ENCODE assay signal across 18 cellular contexts in the genomic region with DNA sequence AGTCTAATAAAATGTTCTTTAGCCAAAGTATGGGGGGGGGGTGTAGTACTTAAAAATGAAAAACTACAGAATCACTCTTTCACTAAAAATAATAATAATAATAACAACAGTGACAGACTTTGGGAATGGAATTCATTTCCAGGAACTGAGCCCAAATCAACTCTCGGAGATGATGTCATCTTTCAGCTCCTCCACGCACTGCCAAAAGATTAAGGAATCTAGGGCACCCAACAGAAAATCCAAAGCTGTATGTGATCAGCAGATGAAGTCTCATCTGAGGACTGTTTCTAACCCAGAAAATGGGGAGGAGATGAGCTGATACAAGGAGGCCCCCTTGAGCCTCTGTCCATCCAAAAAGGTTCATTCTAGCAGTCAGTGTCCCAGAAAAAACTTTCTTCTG. TPM values are rescaled to one million over a fixed set of nuclear protein-coding genes. Genes with fewer than 3 reads are reported as not detected.
DNase-seq lines count a peak whose midpoint lies in the region; ATAC-seq and TF ChIP-seq lines count a peak whose summit lies in the region.
"Had no signal": no experiment of that assay in that cellular context is flagged by ENCODE, and none has a peak within 500 bp of the region (broad histone marks: within the 10 kb centered on the region; RNA-seq: fewer than 3 reads in every experiment).

No MANE protein-coding gene starts in this region.

- no peak overlapping the region for H2AFZ ChIP-seq in parathyroid adenoma

- H3K4me1 ChIP-seq in parathyroid adenoma, result no peaks in the 10 kb centered on the region

- in situ Hi-C loops in astrocyte of the cerebellum (cut with HindIII; ENCODE audit: low sequenced_read_pairs), result no loop called here

- H3K27me3 ChIP-seq in parathyroid adenoma (ENCODE audit: control insufficient read depth, insufficient read depth, low read length), result no peaks in the 10 kb centered on the region

- H3K4me3 ChIP-seq in astrocyte of the cerebellum (ENCODE audit: low read depth, low read length) (no peak overlapping the region), fibroblast of the aortic adventitia (ENCODE audit: low read depth, low read length) (no peak overlapping the region), parathyroid adenoma (ENCODE audit: low read depth, low read length) (no peak overlapping the region)

- H3K9me3 ChIP-seq in parathyroid adenoma (ENCODE audit: control insufficient read depth, low read length), result no peaks in the 10 kb centered on the region

- no peak overlapping the region for H3K9ac ChIP-seq in parathyroid adenoma

- no peak overlapping the region for H3K4me2 ChIP-seq in parathyroid adenoma (ENCODE audit: low read length)

- ATAC-seq in GM19351 (IDR thresholded peaks at IDR 0.05; ENCODE audit: unreplicated experiment) (no peak), HG03139 (IDR thresholded peaks at IDR 0.05; ENCODE audit: unreplicated experiment) (no peak)

- peak; percentile 76 for DNase-seq in GM03348 (ENCODE audit: low spot score)
- peak; percentile 24 for DNase-seq in astrocyte of the cerebellum (ENCODE audit: low read depth)
- peak; percentile 80 for DNase-seq in fibroblast of the aortic adventitia (ENCODE audit: low read depth)
- no peak for DNase-seq in NCI-H526 (lab: John Stamatoyannopoulos, UW)
- no peak for DNase-seq in germinal center (ENCODE audit: low spot score)
- DNase-seq: activated CD4-positive, CD25-positive, alpha-beta regulatory T cell treated with anti-CD3 and anti-CD28 coated beads, Interleukin-2, amount 50 U/mL, for 72 hours; activated naive CD4-positive, alpha-beta T cell treated with anti-CD3 and anti-CD28 coated beads for 36 hours; KG1; NCI-H1105; NCI-H2227 treated with DMSO at 0.1 percent for 48 hours; nucleus accumbens; SHP77; stimulated activated naive CD4-positive, alpha-beta T cell treated with Interleukin-2 at 50 U/mL for 16 hours; T-helper 2 cell had no signal

- H3K79me2 ChIP-seq in parathyroid adenoma, result peaks cover 10% of the 10 kb centered on the region

- no peaks in the 10 kb centered on the region for H3K36me3 ChIP-seq in parathyroid adenoma (ENCODE audit: control insufficient read depth, insufficient read depth, low read length)

- no peak for TF ChIP-seq CTCF in astrocyte of the cerebellum (IDR thresholded peaks at IDR 0.05; ENCODE audit: low read depth, low read length, missing control alignments)
- TF ChIP-seq CTCF in fibroblast of the aortic adventitia (IDR thresholded peaks at IDR 0.05; ENCODE audit: insufficient read depth, low read length), result no peak
- TF ChIP-seq CTCF in parathyroid adenoma (IDR thresholded peaks at IDR 0.05), result no peak

- peak overlapping the region; percentile 50 for H3K27ac ChIP-seq in parathyroid adenoma
- H3K27ac ChIP-seq: HL-60 had no signal

RNA-seq across cellular contexts. Expression of a gene that starts 54.5 kb away (rescaled TPM):
- total RNA-seq in fibroblast of the aortic adventitia (ENCODE audit: low replicate concordance), result 20.1 and 39.1 TPM in 2 replicates

Comparison
In these comparisons a context has a peak if more than half of its experiments do, and no peak if none do; other contexts are left out.
1. DNase-seq: peak in GM03348 (single experiment), astrocyte of the cerebellum (single experiment) and fibroblast of the aortic adventitia (single experiment); none in NCI-H526 (0 of 2) and germinal center (single experiment).